ENCODE assay signal across 23 cellular contexts in genomic region chr10:34192646-34193045, GRCh38.
DNase-seq lines count a peak whose midpoint lies in the region; ATAC-seq, FAIRE-seq and TF ChIP-seq lines count a peak whose summit lies in the region.
"Had no signal": no experiment of that assay in that cellular context is flagged by ENCODE, and none has a peak within 500 bp of the region (broad histone marks: within the 10 kb centered on the region; RNA-seq: fewer than 3 reads in every experiment).

No MANE protein-coding gene starts in this region.

- no peak overlapping the region for H3K18ac ChIP-seq in H1 (ENCODE audit: extremely low read depth, low read length)

- no peak overlapping the region for H3K23ac ChIP-seq in H1 (ENCODE audit: insufficient read length)

- H3K36me3 ChIP-seq in H1 (ENCODE audit: control insufficient read depth in 2 of 4, insufficient read depth in 4 of 4, low read length in 3 of 4) = no peaks in the 10 kb centered on the region
- H3K36me3 ChIP-seq: BE2C had no signal

- no peaks in the 10 kb centered on the region for H3K27me3 ChIP-seq in H1 (replicated peaks in 1 of 4; ENCODE audit: control insufficient read depth in 3 of 4, extremely low read depth in 1 of 4, insufficient read depth in 3 of 4, low read length in 3 of 4)
- H3K27me3 ChIP-seq: BE2C had no signal

- no peaks in the 10 kb centered on the region for H3K79me1 ChIP-seq in H1 (ENCODE audit: low read depth, low read length)

- no peaks in the 10 kb centered on the region for H3K79me2 ChIP-seq in H1 (ENCODE audit: control insufficient read depth in 1 of 2, insufficient read depth in 2 of 2, low read length in 2 of 2)

- peaks cover 0 to 6% (median 4%) of the 10 kb centered on the region in 4 experiments; a peak in 4 of 7 replicates for H3K4me1 ChIP-seq in H1 (replicated peaks in 1 of 4; ENCODE audit: control insufficient read depth in 3 of 4, insufficient read depth in 4 of 4, low read length in 3 of 4)

- no peaks in the 10 kb centered on the region for H3K23me2 ChIP-seq in H1 (ENCODE audit: low read depth, low read length)

- no peak overlapping the region for H4K8ac ChIP-seq in H1 (ENCODE audit: extremely low read depth, insufficient read depth, low read length)

- H3K4me3 ChIP-seq in H1 (ENCODE audit: extremely low read depth in 1 of 4, insufficient read depth in 2 of 4, low read depth in 3 of 4, low read length in 4 of 4) = no peak overlapping the region
- H3K4me3 ChIP-seq: GM12878 had no signal

- no peak overlapping the region for H3K9ac ChIP-seq in H1 (replicated peaks in 1 of 4; ENCODE audit: extremely low read depth in 1 of 4, low read depth in 3 of 4, low read length in 3 of 4)

- TF ChIP-seq EP300 in H1 (IDR thresholded peaks at IDR 0.05; ENCODE audit: borderline replicate concordance in 1 of 2, low read depth in 2 of 2, low read length in 2 of 2) = no peak

- POLR2A ChIA-PET in H1 (lab: Charles Lee; ENCODE audit: partially characterized antibody) = interaction anchor here (1.1 kb wide), 1 partner anchor 13 kb away, joined by 3 read pairs; no protein-coding TSS in a partner anchor

- no peak for TF ChIP-seq RAD21 in H1 (IDR thresholded peaks at IDR 0.05 in 1 of 2, conservative IDR thresholded peaks at IDR 0.05 in 1 of 2; ENCODE audit: low read depth in 2 of 2, low read length in 2 of 2)

- H3K4ac ChIP-seq in H1 (replicated peaks; ENCODE audit: insufficient read length, low read depth, low read length) = no peak overlapping the region

- no peak overlapping the region for H3K27ac ChIP-seq in H1 (ENCODE audit: low read depth, low read length)

- TF ChIP-seq CTCF in H1 (IDR thresholded peaks at IDR 0.05; ENCODE audit: control extremely low read depth in 1 of 3, insufficient read depth in 1 of 3, low read depth in 1 of 3, low read length in 3 of 3) = no peak

- no peaks in the 10 kb centered on the region for H4K20me1 ChIP-seq in H1 (replicated peaks in 1 of 2; ENCODE audit: control insufficient read depth in 1 of 2, insufficient read depth in 2 of 2, low read length in 2 of 2)

- no peak overlapping the region for H2BK5ac ChIP-seq in H1 (ENCODE audit: low read depth, low read length)

- no peak overlapping the region for H3K4me2 ChIP-seq in H1 (ENCODE audit: insufficient read depth in 1 of 2, low read depth in 2 of 2, low read length in 2 of 2)

- H3K14ac ChIP-seq in H1 (ENCODE audit: insufficient read length) = no peak overlapping the region

- FAIRE-seq in H1 (lab: Jason Lieb, UNC) = no peak
- FAIRE-seq: A204.1, GM12878, HTR-8/SVneo had no signal

- H4K91ac ChIP-seq in H1 (replicated peaks; ENCODE audit: insufficient read length, low read length) = peak overlapping the region; percentile 37

- no peaks in the 10 kb centered on the region for H3K9me3 ChIP-seq in H1 (ENCODE audit: insufficient read depth in 2 of 2, low read depth in 1 of 2, low read length in 1 of 2)
- H3K9me3 ChIP-seq: BE2C had no signal

- no peak overlapping the region for H2AFZ ChIP-seq in H1 (ENCODE audit: low read length)

- no peak overlapping the region for H2BK120ac ChIP-seq in H1 (replicated peaks; ENCODE audit: low read depth, low read length)

- no peak overlapping the region for H4K5ac ChIP-seq in H1 (ENCODE audit: insufficient read length, low read depth, low read length)

- no peak overlapping the region for H2BK15ac ChIP-seq in H1 (ENCODE audit: low read length)

- ATAC-seq in HG02610 (IDR thresholded peaks at IDR 0.05; ENCODE audit: unreplicated experiment) (no peak), HG02981 (IDR thresholded peaks at IDR 0.05; ENCODE audit: unreplicated experiment) (no peak)
- ATAC-seq: GM12878, HepG2 had no signal

- 79% methylated on average over 5 of the region's 5 CpGs; no CpG with 5 or more reads in 1 of the 2 experiments for WGBS in H1 (ENCODE audit: extremely low coverage in 1 of 2, insufficient coverage in 1 of 2, insufficient read length in 1 of 2, insufficient replicate concordance in 2 of 2, low coverage in 1 of 2, low lambda C conversion rate in 2 of 2, missing lambda C conversion rate in 1 of 2), 2 experiments

- H2BK12ac ChIP-seq in H1 (ENCODE audit: low read depth, low read length) = no peak overlapping the region

- DNase-seq in H1 (ENCODE audit: low read depth in 1 of 2, low spot score in 2 of 2) (no peak), middle frontal gyrus (ENCODE audit: extremely low spot score, low spot score) (peak; percentile 6), putamen (ENCODE audit: low spot score) (peak; percentile 14), NCI-H2081 treated with DMSO at 0.1 percent for 48 hours (lab: John Stamatoyannopoulos, UW) (no peak)
- DNase-seq in central memory CD4-positive, alpha-beta T cell = no peak
- DNase-seq: ACHN; BE2C; C1 segment of cervical spinal cord; CD4-positive, CD25-positive, alpha-beta regulatory T cell; CD8-positive, alpha-beta memory T cell; COR-L47; DMS 273 treated with DMSO at 0.1 percent for 48 hours; DMS53; DND-41; EL; GOT3; H9 had no signal

- CTCF ChIA-PET in H1 (lab: Charles Lee; ENCODE audit: partially characterized antibody) = interaction anchor here (0.6 kb wide), 1 partner anchor 341 kb away, joined by 4 read pairs; no protein-coding TSS in a partner anchor

- no peak overlapping the region for H3K56ac ChIP-seq in H1 (replicated peaks; ENCODE audit: insufficient read length, low read depth, low read length)

- H2BK20ac ChIP-seq in H1 (ENCODE audit: low read length) = no peak overlapping the region

- no peak for TF ChIP-seq POLR2A in H1 (IDR thresholded peaks at IDR 0.05; ENCODE audit: control extremely low read depth in 1 of 2, low read depth in 2 of 2, low read length in 2 of 2)

- H2AK5ac ChIP-seq in H1 (ENCODE audit: low read depth, low read length) = no peak overlapping the region

TF ChIP-seq in H1, 55 proteins besides CTCF, POLR2A, EP300 and RAD21:
- no peak for TF ChIP-seq CHD7 (IDR thresholded peaks at IDR 0.05; ENCODE audit: insufficient replicate concordance, low read length)

Comparison
In these comparisons a context has a peak if more than half of its experiments do, and no peak if none do; other contexts are left out.
1. DNase-seq: peak in middle frontal gyrus (single experiment) and putamen (single experiment); none in H1 (0 of 2), central memory CD4-positive, alpha-beta T cell (single experiment) and NCI-H2081 treated with DMSO at 0.1 percent for 48 hours (single experiment).